ENCODE assay signal across 15 cellular contexts in genomic region chr7:148915211-148915610, GRCh38. TPM values are rescaled to one million over a fixed set of nuclear protein-coding genes. Genes with fewer than 3 reads are reported as not detected.
DNase-seq lines count a peak whose midpoint lies in the region; ATAC-seq and TF ChIP-seq lines count a peak whose summit lies in the region.
"Had no signal": no experiment of that assay in that cellular context is flagged by ENCODE, and none has a peak within 500 bp of the region (broad histone marks: within the 10 kb centered on the region; RNA-seq: fewer than 3 reads in every experiment).

No MANE protein-coding gene starts in this region.

- H3K4me3 ChIP-seq in BLaER1, result no peak overlapping the region
- no peak overlapping the region for H3K4me3 ChIP-seq in adrenal gland
- H3K4me3 ChIP-seq: sigmoid colon had no signal

- H3K27ac ChIP-seq in BLaER1, result no peak overlapping the region
- H3K27ac ChIP-seq in adrenal gland, result no peak overlapping the region
- H3K27ac ChIP-seq: sigmoid colon had no signal

- H3K27me3 ChIP-seq in BLaER1, result no peaks in the 10 kb centered on the region
- no peaks in the 10 kb centered on the region for H3K27me3 ChIP-seq in adrenal gland
- H3K27me3 ChIP-seq: sigmoid colon had no signal

- ATAC-seq in GM18505 (IDR thresholded peaks at IDR 0.05; ENCODE audit: unreplicated experiment) (peak; percentile 26), HG02981 (IDR thresholded peaks at IDR 0.05; ENCODE audit: unreplicated experiment) (no peak)
- ATAC-seq: activated CD4-positive, CD25-positive, alpha-beta regulatory T cell treated with anti-CD3 and anti-CD28 coated beads, Interleukin-2, amount 50 U/mL, for 24 hours had no signal

- intact Hi-C loops in head of caudate nucleus (cut with DNase I) (no loop called here), adrenal gland (cut with DNase I) (no loop called here)

- H4K20me1 ChIP-seq in BLaER1, result no peaks in the 10 kb centered on the region

- H3K4me1 ChIP-seq in BLaER1 (peaks cover 55% of the 10 kb centered on the region), adrenal gland (replicated peaks in 1 of 2) (peaks cover 0 to 5% of the 10 kb centered on the region in 2 donors)
- H3K4me1 ChIP-seq: sigmoid colon had no signal

- no peak overlapping the region for H3K9ac ChIP-seq in BLaER1

- peak overlapping the region; percentile 73 for H3K4me2 ChIP-seq in BLaER1

- H3K36me3 ChIP-seq in BLaER1 (no peaks in the 10 kb centered on the region), adrenal gland (replicated peaks in 1 of 2) (no peaks in the 10 kb centered on the region)
- H3K36me3 ChIP-seq: sigmoid colon had no signal

- 81 to 89% (median 83%) methylated on average over 7 of the region's 7 CpGs for WGBS in adrenal gland, 4 donors

- TF ChIP-seq CTCF in adrenal gland (IDR thresholded peaks at IDR 0.05), result no peak

- DNase-seq in activated CD4-positive, alpha-beta T cell treated with anti-CD3 and anti-CD28 coated beads, Interleukin-2, amount 50 U/mL, for 48 hours, result peak; percentile 23 to 43
- DNase-seq in germinal center (ENCODE audit: low spot score) (peak; percentile 55), head of caudate nucleus (no peak), adrenal gland (no peak)
- DNase-seq in activated CD4-positive, CD25-positive, alpha-beta regulatory T cell treated with anti-CD3 and anti-CD28 coated beads, Interleukin-2, amount 50 U/mL, for 72 hours, result no peak
- DNase-seq: amniotic stem cell, DND-41, mesendoderm, NCI-H510A, sigmoid colon, substantia nigra had no signal

- TF ChIP-seq POLR2A in GM18505 (IDR thresholded peaks at IDR 0.05; ENCODE audit: borderline replicate concordance, extremely low read depth, insufficient read depth, insufficient read length), result no peak
- no peak for TF ChIP-seq POLR2A in adrenal gland (IDR thresholded peaks at IDR 0.05)

- H3K9me3 ChIP-seq in BLaER1 (no peaks in the 10 kb centered on the region), adrenal gland (replicated peaks in 1 of 3) (no peaks in the 10 kb centered on the region)
- H3K9me3 ChIP-seq: sigmoid colon had no signal

RNA-seq across cellular contexts. Expression of gene EZH2, which starts 31.1 kb away (rescaled TPM):
- 1 to 10 TPM in 7 of 8 donors, under 1 TPM in 1; 0.61 to 3.1 (median 2.2) TPM for total RNA-seq in adrenal gland
- 1 to 10 TPM; 2.3 to 5.4 (median 3.1) TPM for polyA plus RNA-seq in adrenal gland

Comparison
In these comparisons a context has a peak if more than half of its experiments do, and no peak if none do; other contexts are left out.
1. DNase-seq: peak in activated CD4-positive, alpha-beta T cell treated with anti-CD3 and anti-CD28 coated beads, Interleukin-2, amount 50 U/mL, for 48 hours (2 of 2) and germinal center (single experiment); none in head of caudate nucleus (0 of 42), activated CD4-positive, CD25-positive, alpha-beta regulatory T cell treated with anti-CD3 and anti-CD28 coated beads, Interleukin-2, amount 50 U/mL, for 72 hours (single experiment) and adrenal gland (0 of 7).